Comparison of ENCODE assay signal across 8 cellular contexts in the genomic region with DNA sequence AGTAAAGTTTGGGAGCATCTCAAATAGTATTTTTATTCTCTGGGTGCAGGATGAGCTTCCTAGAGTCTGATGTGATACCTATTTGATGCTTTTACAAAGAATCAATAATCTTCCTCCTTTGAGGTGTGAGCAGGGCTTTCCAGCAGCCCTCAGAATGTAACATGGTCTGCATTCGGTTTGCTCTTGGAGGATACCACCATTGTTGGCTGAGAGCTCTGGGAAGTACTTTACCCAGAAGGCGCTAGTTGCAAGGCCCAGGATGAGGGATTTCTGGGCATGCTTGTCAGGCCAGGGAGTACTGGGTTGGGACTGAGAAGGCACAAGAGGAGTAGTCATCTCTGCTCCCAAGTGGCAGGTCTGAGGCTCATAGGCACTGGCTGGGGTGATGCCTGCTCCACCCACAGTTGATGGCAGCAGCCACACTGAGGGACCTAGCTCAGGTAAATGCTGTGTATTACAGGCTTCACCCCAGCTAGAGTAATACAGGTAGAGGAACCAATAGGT. TPM values are rescaled to one million over a fixed set of nuclear protein-coding genes. Genes with fewer than 3 reads are reported as not detected.
DNase-seq lines count a peak whose midpoint lies in the region; ATAC-seq, FAIRE-seq and TF ChIP-seq lines count a peak whose summit lies in the region.
"Not testable (repeated sequence)": the region's sequence is repeated elsewhere in the genome, so short reads cannot be mapped to it uniquely, and the experiment has no call there.

No MANE protein-coding gene starts in this region.

- peaks cover 31% of the 10 kb centered on the region for H3K36me3 Mint-ChIP-seq in T-cell
- H3K36me3 Mint-ChIP-seq in neural crest cell (ENCODE audit: low read depth): peaks cover 28% of the 10 kb centered on the region

- H3K4me1 Mint-ChIP-seq in T-cell: peaks cover 28 to 35% (median 31%) of the 10 kb centered on the region in 3 donors
- peaks cover 27% of the 10 kb centered on the region for H3K4me1 Mint-ChIP-seq in neural crest cell

- H3K27ac Mint-ChIP-seq in T-cell: peak overlapping the region; percentile 91 to 93
- H3K27ac Mint-ChIP-seq in neural crest cell (ENCODE audit: unreplicated experiment): not testable (repeated sequence)

- not testable (repeated sequence) for H3K9ac ChIP-seq in GM23248

- H4K20me1 ChIP-seq in GM23248 (ENCODE audit: insufficient read depth): not testable (repeated sequence)

- not testable (repeated sequence) for H3K36me3 ChIP-seq in GM23248 (ENCODE audit: low read depth)
- peaks cover 0 to 20% (median 7%) of the 10 kb centered on the region in 4 donors for H3K36me3 ChIP-seq in upper lobe of left lung

- H3K4me1 ChIP-seq in GM23248 (ENCODE audit: insufficient read depth): not testable (repeated sequence)
- H3K4me1 ChIP-seq in upper lobe of left lung: peaks cover 8 to 17% (median 10%) of the 10 kb centered on the region in 4 donors

- WGBS in GM23248 (ENCODE audit: low coverage in 1 of 2, low lambda C conversion rate in 2 of 2, missing lambda C conversion rate in 2 of 2), 2 experiments: 100% methylated on average over 2 of the region's 2 CpGs
- WGBS in upper lobe of left lung, 2 donors: 80 to 90% methylated on average over 1 to 2 of the region's 2 CpGs

- H3F3A ChIP-seq in GM23248 (ENCODE audit: insufficient read depth): not testable (repeated sequence)

- intact Hi-C loops in left ventricle myocardium superior (cut with micrococcal nuclease): not testable (repeated sequence)

- H3K4me3 ChIP-seq in GM23248: not testable (repeated sequence)
- H3K4me3 ChIP-seq in astrocyte of the spinal cord (ENCODE audit: low read depth, low read length) (peak overlapping the region; percentile 78), upper lobe of left lung (peak overlapping the region in 3 of 4 donors; percentile 76 to 83 (median 80))

- H3K27ac ChIP-seq in GM23248: peak overlapping the region; percentile 79; the same call in 1 of the 2 replicates
- not testable (repeated sequence) for H3K27ac ChIP-seq in upper lobe of left lung

- H3K4me3 Mint-ChIP-seq in T-cell: peak overlapping the region; percentile 92 to 97 (median 93)
- peak overlapping the region; percentile 97 for H3K4me3 Mint-ChIP-seq in neural crest cell

- not testable (repeated sequence) for H3K9me3 ChIP-seq in GM23248 (ENCODE audit: low read depth); upper lobe of left lung

- peaks cover 95% of the 10 kb centered on the region for H3K79me2 ChIP-seq in GM23248 (ENCODE audit: insufficient read depth)

- peak overlapping the region; percentile 90 for H3K4me2 ChIP-seq in GM23248 (ENCODE audit: unreplicated experiment)

- TF ChIP-seq CTCF in astrocyte of the spinal cord (IDR thresholded peaks at IDR 0.05; ENCODE audit: low read depth, low read length); neural crest cell (conservative IDR thresholded peaks at IDR 0.05); upper lobe of left lung (IDR thresholded peaks at IDR 0.05): not testable (repeated sequence)

- not testable (repeated sequence) for H3K27me3 ChIP-seq in GM23248 (replicated peaks; ENCODE audit: insufficient read depth); upper lobe of left lung

- not testable (repeated sequence) for H3K9me2 ChIP-seq in GM23248 (ENCODE audit: insufficient read depth)

- POLR2A ChIA-PET in T-cell (lab: Charles Lee): interaction anchor here in 1 of 2 donors (0.6 kb wide), 2 partner anchors 210 to 573 kb away, joined by 3 read pairs; no protein-coding TSS in a partner anchor

- CTCF ChIA-PET in T-cell (lab: Charles Lee): not testable (repeated sequence)

- in situ Hi-C loops in GM23248 (cut with MboI); astrocyte of the spinal cord (cut with HindIII; ENCODE audit: low sequenced_read_pairs): not testable (repeated sequence)

- H3K27me3 Mint-ChIP-seq in T-cell; neural crest cell (ENCODE audit: low read depth): not testable (repeated sequence)

- H2AFZ ChIP-seq in GM23248: peak overlapping the region; percentile 64; the same call in 1 of the 2 replicates

- H3K9me3 Mint-ChIP-seq in T-cell, neural crest cell: not testable (repeated sequence)

- TF ChIP-seq POLR2A in GM12892 (IDR thresholded peaks at IDR 0.05; ENCODE audit: low read depth, low read length); upper lobe of left lung (IDR thresholded peaks at IDR 0.05): not testable (repeated sequence)

- DNase-seq in GM12892 (ENCODE audit: insufficient read length); GM23248; T-cell; astrocyte of the spinal cord (ENCODE audit: low read depth, low spot score); left ventricle myocardium superior; neural crest cell (ENCODE audit: low read depth, low spot score); upper lobe of left lung: not testable (repeated sequence)

- TF ChIP-seq EP300 in upper lobe of left lung (IDR thresholded peaks at IDR 0.05): not testable (repeated sequence)

- FAIRE-seq in GM12892 (lab: Jason Lieb, UNC): peak; percentile 50

- ATAC-seq in HG03460 (IDR thresholded peaks at IDR 0.05; ENCODE audit: unreplicated experiment) (peak; percentile 23), left ventricle myocardium superior (peak; percentile 35)
- not testable (repeated sequence) for ATAC-seq in T-cell (replicated peaks in 1 of 4); upper lobe of left lung (ENCODE audit: low FRiP score in 2 of 2)

RNA-seq across cellular contexts. Expression of a gene that starts 0.4 kb away (rescaled TPM):
- 11.6 TPM for polyA plus RNA-seq in GM12892 (2012; ENCODE audit: missing spikeins)
- total RNA-seq in GM23248 (2014; rRNA removed; shearing (Covaris generic)): 10.0 and 14.3 TPM in 2 replicates
- 6.9 and 8.0 TPM in 2 replicates for polyA plus RNA-seq in GM23248 (2016; fragmentation: Nextera tagmentation; extraction: Ambion mirVana)
- total RNA-seq in T-cell (10 to 100 TPM; 56.6 to 60.5 (median 56.8) TPM), left ventricle myocardium superior (17.7 TPM), neural crest cell (45.4 and 46.1 TPM in 2 replicates), upper lobe of left lung (10 to 100 TPM; 12.2 to 52.4 (median 23.0) TPM)

RNA-seq across cellular contexts. Expression of a gene that starts 19.1 kb away (rescaled TPM):
- polyA plus RNA-seq in GM12892 (2012; ENCODE audit: missing spikeins): 8.7 TPM
- total RNA-seq in GM23248 (2014; rRNA removed; shearing (Covaris generic)): 10.1 and 14.0 TPM in 2 replicates
- polyA plus RNA-seq in GM23248 (2016; fragmentation: Nextera tagmentation; extraction: Ambion mirVana): 5.1 TPM in 2 replicates
- total RNA-seq in T-cell (10 to 100 TPM; 16.5 to 27.7 (median 22.8) TPM), left ventricle myocardium superior (5.6 TPM), neural crest cell (21.6 and 22.6 TPM in 2 replicates), upper lobe of left lung (10 to 100 TPM; 10.2 to 32.5 (median 16.4) TPM)

RNA-seq across cellular contexts. Expression of a gene that starts 34.5 kb away (rescaled TPM):
- polyA plus RNA-seq in GM12892 (2012; ENCODE audit: missing spikeins): 9.0 TPM
- 2.9 and 4.3 TPM in 2 replicates for total RNA-seq in GM23248 (2014; rRNA removed; shearing (Covaris generic))
- 2.7 and 3.2 TPM in 2 replicates for polyA plus RNA-seq in GM23248 (2016; fragmentation: Nextera tagmentation; extraction: Ambion mirVana)
- total RNA-seq in T-cell (10 to 100 TPM; 12.7 to 18.9 (median 16.2) TPM), left ventricle myocardium superior (5.5 TPM), neural crest cell (7.3 and 8.8 TPM in 2 replicates), upper lobe of left lung (10 to 100 TPM; 12.1 to 68.1 (median 21.0) TPM)

RNA-seq across cellular contexts. Expression of a gene that starts 39.6 kb away (rescaled TPM):
- 18.9 TPM for polyA plus RNA-seq in GM12892 (2012; ENCODE audit: missing spikeins)
- total RNA-seq in GM23248 (2014; rRNA removed; shearing (Covaris generic)): 3.3 and 3.6 TPM in 2 replicates
- 11.7 and 14.1 TPM in 2 replicates for polyA plus RNA-seq in GM23248 (2016; fragmentation: Nextera tagmentation; extraction: Ambion mirVana)
- 10 to 100 TPM; 22.1 to 38.8 (median 36.2) TPM for total RNA-seq in T-cell
- total RNA-seq in left ventricle myocardium superior: 14.1 TPM
- 44.3 and 45.4 TPM in 2 replicates for total RNA-seq in neural crest cell
- 10 to 100 TPM in 3 of 6 donors, 1 to 10 TPM in 3; 7.1 to 16.8 (median 9.4) TPM for total RNA-seq in upper lobe of left lung
